ENCODE assay signal across 1 cellular context in genomic region chr7:44966731-44967538, GRCh38.
TF ChIP-seq lines count a peak whose summit lies in the region.

No MANE protein-coding gene starts in this region.

TF ChIP-seq in HepG2, 621 proteins besides CTCF, POLR2A, EP300 and RAD21:
- no peak; the same call in 1 of the 2 replicates for TF ChIP-seq ZNF572 (CRISPR knock-in tag; IDR thresholded peaks at IDR 0.05)
- TF ChIP-seq, protein P1, sequence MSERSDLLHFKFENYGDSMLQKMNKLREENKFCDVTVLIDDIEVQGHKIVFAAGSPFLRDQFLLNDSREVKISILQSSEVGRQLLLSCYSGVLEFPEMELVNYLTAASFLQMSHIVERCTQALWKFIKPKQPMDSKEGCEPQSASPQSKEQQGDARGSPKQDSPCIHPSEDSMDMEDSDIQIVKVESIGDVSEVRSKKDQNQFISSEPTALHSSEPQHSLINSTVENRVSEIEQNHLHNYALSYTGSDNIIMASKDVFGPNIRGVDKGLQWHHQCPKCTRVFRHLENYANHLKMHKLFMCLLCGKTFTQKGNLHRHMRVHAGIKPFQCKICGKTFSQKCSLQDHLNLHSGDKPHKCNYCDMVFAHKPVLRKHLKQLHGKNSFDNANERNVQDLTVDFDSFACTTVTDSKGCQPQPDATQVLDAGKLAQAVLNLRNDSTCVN (CRISPR knock-in tag; IDR thresholded peaks at IDR 0.05; ENCODE audit: borderline replicate concordance): no peak
- TF ChIP-seq, protein P2, sequence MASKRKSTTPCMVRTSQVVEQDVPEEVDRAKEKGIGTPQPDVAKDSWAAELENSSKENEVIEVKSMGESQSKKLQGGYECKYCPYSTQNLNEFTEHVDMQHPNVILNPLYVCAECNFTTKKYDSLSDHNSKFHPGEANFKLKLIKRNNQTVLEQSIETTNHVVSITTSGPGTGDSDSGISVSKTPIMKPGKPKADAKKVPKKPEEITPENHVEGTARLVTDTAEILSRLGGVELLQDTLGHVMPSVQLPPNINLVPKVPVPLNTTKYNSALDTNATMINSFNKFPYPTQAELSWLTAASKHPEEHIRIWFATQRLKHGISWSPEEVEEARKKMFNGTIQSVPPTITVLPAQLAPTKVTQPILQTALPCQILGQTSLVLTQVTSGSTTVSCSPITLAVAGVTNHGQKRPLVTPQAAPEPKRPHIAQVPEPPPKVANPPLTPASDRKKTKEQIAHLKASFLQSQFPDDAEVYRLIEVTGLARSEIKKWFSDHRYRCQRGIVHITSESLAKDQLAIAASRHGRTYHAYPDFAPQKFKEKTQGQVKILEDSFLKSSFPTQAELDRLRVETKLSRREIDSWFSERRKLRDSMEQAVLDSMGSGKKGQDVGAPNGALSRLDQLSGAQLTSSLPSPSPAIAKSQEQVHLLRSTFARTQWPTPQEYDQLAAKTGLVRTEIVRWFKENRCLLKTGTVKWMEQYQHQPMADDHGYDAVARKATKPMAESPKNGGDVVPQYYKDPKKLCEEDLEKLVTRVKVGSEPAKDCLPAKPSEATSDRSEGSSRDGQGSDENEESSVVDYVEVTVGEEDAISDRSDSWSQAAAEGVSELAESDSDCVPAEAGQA (IDR thresholded peaks at IDR 0.05; ENCODE audit: low read depth): no peak
- TF ChIP-seq, protein P2 (CRISPR knock-in tag; IDR thresholded peaks at IDR 0.05; ENCODE audit: borderline replicate concordance): no peak
- no peak for TF ChIP-seq RARG (CRISPR knock-in tag; IDR thresholded peaks at IDR 0.05; ENCODE audit: low read depth)
- TF ChIP-seq ZNF766 (CRISPR knock-in tag; IDR thresholded peaks at IDR 0.05; ENCODE audit: borderline replicate concordance): no peak
- no peak for TF ChIP-seq ZFP37 (CRISPR knock-in tag; IDR thresholded peaks at IDR 0.05; ENCODE audit: borderline replicate concordance)
- TF ChIP-seq ZNF780A (CRISPR knock-in tag; IDR thresholded peaks at IDR 0.05): no peak
- no peak for TF ChIP-seq DNMT1 (CRISPR knock-in tag; IDR thresholded peaks at IDR 0.05)
- TF ChIP-seq REXO4 (CRISPR knock-in tag; IDR thresholded peaks at IDR 0.05; ENCODE audit: borderline replicate concordance): no peak
- TF ChIP-seq AHR (CRISPR knock-in tag; IDR thresholded peaks at IDR 0.05): 0 out of 2 replicates have a peak, but pooled peaks have one; percentile 10
- TF ChIP-seq ASH2L (IDR thresholded peaks at IDR 0.05; ENCODE audit: insufficient read length, low read depth, low read length): peak; percentile 21
